ENCODE assay signal across 17 cellular contexts in the genomic region with DNA sequence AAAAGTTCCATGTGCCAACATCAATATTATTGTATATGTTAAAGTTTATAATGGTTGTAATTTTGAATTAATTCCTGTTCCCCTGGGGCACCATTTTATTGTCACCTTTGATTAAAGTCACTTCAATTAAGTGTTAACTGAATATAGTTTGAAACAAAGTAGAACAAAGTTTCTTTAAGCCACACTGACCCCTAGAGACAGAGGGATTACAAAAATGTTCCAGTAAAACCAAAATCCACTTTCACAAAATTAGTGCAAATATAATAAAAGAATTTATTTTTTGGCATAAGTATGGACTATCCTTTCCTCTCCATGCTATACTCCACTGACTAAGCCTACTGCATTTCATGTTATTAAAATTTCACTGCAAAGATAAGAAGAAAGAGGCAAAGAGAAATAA.
A peak's percentile ranks its signal among the peaks of the same experiment; 100 is the strongest.
DNase-seq lines count a peak whose midpoint lies in the region; ATAC-seq, FAIRE-seq and TF ChIP-seq lines count a peak whose summit lies in the region.
"Had no signal": no experiment of that assay in that cellular context is flagged by ENCODE, and none has a peak within 500 bp of the region (broad histone marks: within the 10 kb centered on the region; RNA-seq: fewer than 3 reads in every experiment).

No MANE protein-coding gene starts in this region.

- peak; percentile 5 for FAIRE-seq in islet of Langerhans (lab: Jason Lieb, UNC)

- peaks cover 0 to 5% (median 1%) of the 10 kb centered on the region in 3 experiments; a peak in 3 of 7 replicates for H3K36me3 Mint-ChIP-seq in H9 (ENCODE audit: insufficient read depth in 1 of 3, low read depth in 3 of 3)

- no peak overlapping the region for H2BK20ac ChIP-seq in H9 (ENCODE audit: low read depth, low read length, poor library complexity, severe bottlenecking)

- no peaks in the 10 kb centered on the region for H3K36me3 ChIP-seq in Panc1 (ENCODE audit: control insufficient read depth, insufficient read depth, low read length)
- H3K36me3 ChIP-seq: BLaER1 had no signal

- DNase-seq in DMS 273 (lab: John Stamatoyannopoulos, UW; ENCODE audit: unreplicated experiment): peak; percentile 27
- DNase-seq in H9: no peak
- no peak for DNase-seq in Panc1 (ENCODE audit: low read depth, low spot score)
- DNase-seq in T-helper 1 cell: no peak
- DNase-seq in activated CD4-positive, CD25-positive, alpha-beta regulatory T cell (lab: John Stamatoyannopoulos, UW): no peak
- DNase-seq in SW480 (ENCODE audit: low spot score): no peak
- DNase-seq: activated CD4-positive, alpha-beta T cell treated with anti-CD3 and anti-CD28 coated beads, Interleukin-2, amount 50 U/mL, for 1 hour; activated T-cell treated with anti-CD3 and anti-CD28 coated beads, Interleukin-2, amount 50 U/mL, for 24 hours; DMS79 treated with DMSO at 0.1 percent for 48 hours; effector memory CD4-positive, alpha-beta T cell; SHP77; stimulated activated CD4-positive, alpha-beta T cell treated with anti-CD3 and anti-CD28 coated beads, Interleukin-4, amount 100 ng/mL, for 1 hour; T-helper 9 cell had no signal

- H4K8ac ChIP-seq in H9 (replicated peaks; ENCODE audit: insufficient read length, low read depth, low read length): no peak overlapping the region

- no peak overlapping the region for H3T11ph ChIP-seq in H9 (ENCODE audit: low read length)

- intact Hi-C loops in Panc1 (cut with micrococcal nuclease; ENCODE audit: unreplicated experiment): no loop called here

- CTCF ChIA-PET in Panc1 (lab: Charles Lee): no interaction called here

- H3K56ac ChIP-seq in H9 (ENCODE audit: insufficient read length, low read depth, low read length): no peak overlapping the region

- H2AFZ ChIP-seq in H9 (ENCODE audit: low read length): no peak overlapping the region

- H4K91ac ChIP-seq in H9 (ENCODE audit: insufficient read length, low read depth, low read length): no peak overlapping the region

- H3K4me2 ChIP-seq in H9 (ENCODE audit: insufficient read depth, insufficient read length, low read length): no peak overlapping the region
- H3K4me2 ChIP-seq: BLaER1 had no signal

- no peak overlapping the region for H3K14ac ChIP-seq in H9 (ENCODE audit: insufficient read depth, low read length)

- no peaks in the 10 kb centered on the region for H3K27me3 Mint-ChIP-seq in H9 (ENCODE audit: low read depth)

- TF ChIP-seq CTCF in H9 (conservative IDR thresholded peaks at IDR 0.05) (peak; percentile 51), Panc1 (IDR thresholded peaks at IDR 0.05) (peak; percentile 11; the same call in 1 of the 2 replicates)

- H2BK12ac ChIP-seq in H9 (ENCODE audit: insufficient read length, low read depth, low read length): no peak overlapping the region

- in situ Hi-C loops in Panc1 (cut with HindIII; ENCODE audit: low pct_unique_long_range_greater_than_20kb, low sequenced_read_pairs): no loop called here

- no peaks in the 10 kb centered on the region for H3K4me1 ChIP-seq in H9 (ENCODE audit: insufficient read depth, low read length)
- no peaks in the 10 kb centered on the region for H3K4me1 ChIP-seq in Panc1 (ENCODE audit: control insufficient read depth, insufficient read depth, low read length)
- H3K4me1 ChIP-seq: BLaER1 had no signal

- POLR2A ChIA-PET in Panc1 (lab: Charles Lee): no interaction called here

- no peaks in the 10 kb centered on the region for H3K79me2 ChIP-seq in H9 (ENCODE audit: insufficient read depth, low read length)

- H3K4me3 ChIP-seq in Panc1 (ENCODE audit: low read depth in 2 of 2, low read length in 2 of 2): no peak overlapping the region
- H3K4me3 ChIP-seq: BLaER1 had no signal

- no peaks in the 10 kb centered on the region for H3K23me2 ChIP-seq in H9 (ENCODE audit: insufficient read length, low read depth, low read length, poor library complexity, severe bottlenecking)

- no peaks in the 10 kb centered on the region for H4K20me1 ChIP-seq in H9 (ENCODE audit: control insufficient read depth, insufficient read depth, insufficient read length)
- H4K20me1 ChIP-seq: BLaER1 had no signal

- no peaks in the 10 kb centered on the region for H3K27me3 ChIP-seq in H9 (ENCODE audit: insufficient read depth, low read length)
- no peaks in the 10 kb centered on the region for H3K27me3 ChIP-seq in Panc1 (ENCODE audit: control insufficient read depth, insufficient read depth, low read length)
- H3K27me3 ChIP-seq: BLaER1 had no signal

- no peaks in the 10 kb centered on the region for H3K79me1 ChIP-seq in H9 (ENCODE audit: insufficient read depth, low read depth, low read length, poor library complexity, severe bottlenecking)

- no peak overlapping the region for H3K4me3 Mint-ChIP-seq in H9
- H3K4me3 Mint-ChIP-seq: activated naive CD8-positive, alpha-beta T cell; activated T-cell treated with anti-CD3 and anti-CD28 coated beads, Interleukin-2, amount 50 U/mL, for 24 hours had no signal

- H3K9ac ChIP-seq in H9 (ENCODE audit: extremely low read depth, insufficient read length, low read length): no peak overlapping the region
- H3K9ac ChIP-seq: BLaER1 had no signal

- 0 out of 4 replicates have a peak, but pooled peaks cover 0 to under 1% of the 10 kb centered on the region in 2 experiments for H3K4me1 Mint-ChIP-seq in H9

- no TSS peak for BruUV-seq in Panc1 (replicated peaks; lab: Mats Ljungman, UMichigan)

- H4K5ac ChIP-seq in H9 (ENCODE audit: insufficient read length, low read depth, low read length): no peak overlapping the region

- no peak overlapping the region for H2AK5ac ChIP-seq in H9 (ENCODE audit: insufficient read length, low read length)

- H2BK15ac ChIP-seq in H9 (ENCODE audit: low read depth, low read length): no peak overlapping the region

- no peak overlapping the region for H2BK120ac ChIP-seq in H9 (ENCODE audit: low read depth, low read length, poor library complexity, severe bottlenecking)

- H3K23ac ChIP-seq in H9 (ENCODE audit: insufficient read length, low read depth, low read length): no peak overlapping the region

- H2BK5ac ChIP-seq in H9 (ENCODE audit: insufficient read length, low read length): no peak overlapping the region

- H3K18ac ChIP-seq in H9 (ENCODE audit: insufficient read length, low read depth, low read length): no peak overlapping the region

- no peak overlapping the region for H3K27ac Mint-ChIP-seq in H9
- H3K27ac Mint-ChIP-seq: activated naive CD8-positive, alpha-beta T cell; activated T-cell treated with anti-CD3 and anti-CD28 coated beads, Interleukin-2, amount 50 U/mL, for 24 hours had no signal

- H3K27ac ChIP-seq in H9 (ENCODE audit: insufficient read length, low read depth, low read length) (no peak overlapping the region), Panc1 (ENCODE audit: low read length) (no peak overlapping the region)
- H3K27ac ChIP-seq: BLaER1 had no signal

- H3K9me3 ChIP-seq in H9 (ENCODE audit: control insufficient read depth, low read depth, low read length) (no peaks in the 10 kb centered on the region), Panc1 (ENCODE audit: control insufficient read depth, insufficient read depth, low read depth, low read length) (no peaks in the 10 kb centered on the region)

- no peak overlapping the region for H3K4ac ChIP-seq in H9 (ENCODE audit: low read depth, low read length)

- ATAC-seq in Panc1 (no peak), GM21825 (IDR thresholded peaks at IDR 0.05; ENCODE audit: unreplicated experiment) (no peak)

- peaks cover 0 to 4% of the 10 kb centered on the region in 2 experiments; a peak in 3 of 5 replicates for H3K9me3 Mint-ChIP-seq in H9
